Comparison of ENCODE assay signal across 13 cellular contexts in the genomic region with DNA sequence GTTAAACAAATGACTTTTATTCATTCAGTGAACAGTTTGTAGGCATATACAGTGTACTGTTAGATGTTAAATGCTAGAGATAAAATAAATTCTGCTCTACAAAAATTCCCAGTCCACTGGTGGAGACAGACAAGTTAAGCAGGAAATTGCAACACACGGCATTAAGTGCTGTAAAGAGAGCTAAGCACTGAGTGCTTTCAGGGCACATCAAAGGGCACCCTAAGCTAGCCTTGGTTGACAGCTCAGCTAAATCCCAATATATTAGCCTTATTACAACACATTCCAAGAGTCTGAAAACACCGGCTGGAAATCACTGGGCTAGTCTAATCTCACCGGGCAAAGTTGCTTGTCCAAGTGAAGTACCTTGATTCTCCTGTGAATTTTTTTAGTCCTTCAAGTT. TPM values are rescaled to one million over a fixed set of nuclear protein-coding genes. Genes with fewer than 3 reads are reported as not detected.
DNase-seq lines count a peak whose midpoint lies in the region; ATAC-seq, FAIRE-seq and TF ChIP-seq lines count a peak whose summit lies in the region.
"Had no signal": no experiment of that assay in that cellular context is flagged by ENCODE, and none has a peak within 500 bp of the region (broad histone marks: within the 10 kb centered on the region; RNA-seq: fewer than 3 reads in every experiment).

No MANE protein-coding gene starts in this region.

- peak; percentile 23 for DNase-seq in GM23248
- DNase-seq in SK-MEL-5 (ENCODE audit: low read depth, low spot score), result peak; percentile 23
- peak; percentile 24 for DNase-seq in fibroblast of the aortic adventitia (ENCODE audit: low read depth)
- peak; percentile 99 for DNase-seq in retinal pigment epithelial cell (ENCODE audit: low read depth)
- no peak for DNase-seq in kidney
- DNase-seq in left lobe of liver (ENCODE audit: low spot score), result no peak
- DNase-seq: activated CD4-positive, alpha-beta T cell treated with anti-CD3 and anti-CD28 coated beads, Interleukin-2, amount 50 U/mL, for 1 hour; activated gamma-delta T cell treated with Interleukin-2 at 50 U/mL for 16 hours; NCI-H187 treated with DMSO at 0.1 percent for 48 hours; T-helper 17 cell had no signal

- H3K9ac ChIP-seq in GM23248 (no peak overlapping the region), kidney (ENCODE audit: low read length in 2 of 2) (no peak overlapping the region)

- TF ChIP-seq CTCF in fibroblast of the aortic adventitia (IDR thresholded peaks at IDR 0.05; ENCODE audit: insufficient read depth, low read length) (no peak), retinal pigment epithelial cell (conservative IDR thresholded peaks at IDR 0.05; ENCODE audit: low read depth, low read length) (no peak), kidney (IDR thresholded peaks at IDR 0.05; ENCODE audit: borderline replicate concordance, extremely low read depth, insufficient read depth) (no peak)

- in situ Hi-C loops in GM23248 (cut with MboI), result no loop called here
- in situ Hi-C loops in SK-MEL-5 (cut with HindIII; ENCODE audit: low pct_unique_long_range_greater_than_20kb, low sequenced_read_pairs), result no loop called here

- H3K9me2 ChIP-seq in GM23248 (ENCODE audit: insufficient read depth), result no peaks in the 10 kb centered on the region

- H3K4me3 ChIP-seq in GM23248 (no peak overlapping the region), fibroblast of the aortic adventitia (ENCODE audit: low read depth, low read length) (no peak overlapping the region), retinal pigment epithelial cell (ENCODE audit: low read length) (no peak overlapping the region), kidney (ENCODE audit: low read length in 2 of 2) (no peak overlapping the region)
- H3K4me3 ChIP-seq: gastroesophageal sphincter had no signal

- ATAC-seq in left lobe of liver, result no peak
- no peak for ATAC-seq in HG02852 (IDR thresholded peaks at IDR 0.05; ENCODE audit: unreplicated experiment)
- ATAC-seq: gastroesophageal sphincter, T-helper 17 cell had no signal

- H2AFZ ChIP-seq in GM23248, result no peak overlapping the region

- H3K79me2 ChIP-seq in GM23248 (ENCODE audit: insufficient read depth), result no peaks in the 10 kb centered on the region

- H3K27me3 ChIP-seq in GM23248 (replicated peaks; ENCODE audit: insufficient read depth), result no peaks in the 10 kb centered on the region
- H3K27me3 ChIP-seq: gastroesophageal sphincter had no signal

- no peak for FAIRE-seq in kidney (lab: Jason Lieb, UNC)
- FAIRE-seq: GM12891 had no signal

- H3K9me3 ChIP-seq in GM23248 (ENCODE audit: low read depth) (no peaks in the 10 kb centered on the region), kidney (ENCODE audit: control insufficient read depth in 1 of 2, low read length in 2 of 2) (no peaks in the 10 kb centered on the region)
- H3K9me3 ChIP-seq: gastroesophageal sphincter had no signal

- intact Hi-C loops in kidney (cut with DNase I), result no loop called here

- H3K36me3 ChIP-seq in GM23248 (ENCODE audit: low read depth) (no peaks in the 10 kb centered on the region), kidney (ENCODE audit: control insufficient read depth in 1 of 2, insufficient read depth in 2 of 2, low read length in 2 of 2) (peaks cover 0 to 7% of the 10 kb centered on the region in 2 donors)
- H3K36me3 ChIP-seq: gastroesophageal sphincter had no signal

- H3K4me1 ChIP-seq in GM23248 (ENCODE audit: insufficient read depth), result no peaks in the 10 kb centered on the region
- H3K4me1 ChIP-seq in kidney (ENCODE audit: control insufficient read depth in 1 of 2, insufficient read depth in 1 of 2, low read depth in 1 of 2, low read length in 2 of 2), result peaks cover 0 to 3% of the 10 kb centered on the region in 2 donors
- H3K4me1 ChIP-seq: gastroesophageal sphincter had no signal

- no peaks in the 10 kb centered on the region for H4K20me1 ChIP-seq in GM23248 (ENCODE audit: insufficient read depth)

- no peaks in the 10 kb centered on the region for H3F3A ChIP-seq in GM23248 (ENCODE audit: insufficient read depth)

- WGBS in GM23248 (ENCODE audit: low coverage in 1 of 2, low lambda C conversion rate in 2 of 2, missing lambda C conversion rate in 2 of 2), 2 experiments, result 0 to 14% methylated on average over 3 of the region's 3 CpGs

- H3K27ac ChIP-seq in GM23248 (no peak overlapping the region), kidney (ENCODE audit: low read depth in 2 of 2, low read length in 2 of 2) (no peak overlapping the region)
- H3K27ac ChIP-seq: gastroesophageal sphincter had no signal

- no peak overlapping the region for H3K4me2 ChIP-seq in GM23248 (ENCODE audit: unreplicated experiment)

RNA-seq across cellular contexts. Expression of gene NOX4, which starts 55.1 kb away (rescaled TPM):
- total RNA-seq in GM23248 (2014; rRNA removed; shearing (Covaris generic)), result 0.54 and 2.0 TPM in 2 replicates
- polyA plus RNA-seq in GM23248 (2016; fragmentation: Nextera tagmentation; extraction: Ambion mirVana), result 0.56 and 1.4 TPM in 2 replicates
- 4.1 and 4.6 TPM in 2 replicates for total RNA-seq in SK-MEL-5 (2014; rRNA removed; shearing (Covaris generic))
- polyA plus RNA-seq in SK-MEL-5 (2015; cell fraction: cytosol; rRNA removed), result 3.6 and 6.8 TPM in 2 replicates
- polyA plus RNA-seq in SK-MEL-5 (2015; cell fraction: nucleus; rRNA removed), result 1.4 and 2.1 TPM in 2 replicates
- 1.4 and 2.5 TPM in 2 replicates for total RNA-seq in fibroblast of the aortic adventitia (ENCODE audit: low replicate concordance)
- total RNA-seq in kidney, result 13.0 TPM
- polyA plus RNA-seq in kidney (ENCODE audit: insufficient read depth, low read depth, low replicate concordance), result 370 TPM
- total RNA-seq in left lobe of liver, result not detected
- total RNA-seq: T-helper 17 cell had no signal

Comparison
In these comparisons a context has a peak if more than half of its experiments do, and no peak if none do; other contexts are left out.
1. DNase-seq: peak in GM23248 (single experiment), SK-MEL-5 (single experiment), fibroblast of the aortic adventitia (single experiment) and retinal pigment epithelial cell (single experiment); none in kidney (single experiment) and left lobe of liver (single experiment).